In the genomic region with DNA sequence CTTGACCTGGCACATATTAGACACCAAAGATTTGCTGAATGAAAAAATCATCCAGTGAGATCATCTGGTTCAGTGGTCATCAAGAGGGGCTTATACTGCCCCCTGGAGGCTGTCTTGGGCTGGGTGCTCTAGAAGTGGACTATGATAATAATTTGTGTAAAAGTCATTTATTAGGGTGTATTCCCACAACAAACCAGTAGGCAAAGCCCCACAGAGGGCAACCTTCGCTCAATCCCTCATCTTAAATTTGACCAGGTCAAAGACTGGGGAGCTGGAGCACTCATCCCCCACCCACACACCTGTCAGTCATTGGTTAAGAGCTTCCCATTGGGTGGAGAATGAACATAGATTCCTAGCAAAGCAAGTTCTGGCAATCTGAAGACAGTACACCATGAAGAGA, we compare ENCODE assay signal across 8 cellular contexts. TPM values are rescaled to one million over a fixed set of nuclear protein-coding genes. Genes with fewer than 3 reads are reported as not detected.
DNase-seq lines count a peak whose midpoint lies in the region; TF ChIP-seq lines count a peak whose summit lies in the region.

No MANE protein-coding gene starts in this region.

- H3K4me1 Mint-ChIP-seq in activated naive CD4-positive, alpha-beta T cell treated with anti-CD3 and anti-CD28 coated beads, Interleukin-2, amount 10 ng/mL, durations not matched to agents 7 days and 5 days, result no peaks in the 10 kb centered on the region
- no peaks in the 10 kb centered on the region for H3K4me1 Mint-ChIP-seq in progenitor cell of endocrine pancreas (ENCODE audit: low read depth)

- CTCF ChIA-PET in activated naive CD4-positive, alpha-beta T cell treated with anti-CD3 and anti-CD28 coated beads, Interleukin-2, amount 10 ng/mL, durations not matched to agents 7 days and 5 days (lab: Charles Lee), result interaction anchor here (1.3 to 2.2 kb wide), 2 partner anchors 13 to 430 kb away, joined by 5 to 8 read pairs; no protein-coding TSS in a partner anchor

- H3K4me3 Mint-ChIP-seq in activated naive CD4-positive, alpha-beta T cell treated with anti-CD3 and anti-CD28 coated beads, Interleukin-2, amount 10 ng/mL, durations not matched to agents 7 days and 5 days, result no peak overlapping the region
- no peak overlapping the region for H3K4me3 Mint-ChIP-seq in progenitor cell of endocrine pancreas (ENCODE audit: low read depth)

- TF ChIP-seq CTCF in progenitor cell of endocrine pancreas (IDR thresholded peaks at IDR 0.05; ENCODE audit: unreplicated experiment), result peak; percentile 63

- no peaks in the 10 kb centered on the region for H3K36me3 Mint-ChIP-seq in activated naive CD4-positive, alpha-beta T cell treated with anti-CD3 and anti-CD28 coated beads, Interleukin-2, amount 10 ng/mL, durations not matched to agents 7 days and 5 days
- no peaks in the 10 kb centered on the region for H3K36me3 Mint-ChIP-seq in progenitor cell of endocrine pancreas (ENCODE audit: insufficient read depth)

- H3K9me3 Mint-ChIP-seq in activated naive CD4-positive, alpha-beta T cell treated with anti-CD3 and anti-CD28 coated beads, Interleukin-2, amount 10 ng/mL, durations not matched to agents 7 days and 5 days, result no peaks in the 10 kb centered on the region
- H3K9me3 Mint-ChIP-seq in progenitor cell of endocrine pancreas (ENCODE audit: low read depth), result no peaks in the 10 kb centered on the region

- H3K27ac Mint-ChIP-seq in activated naive CD4-positive, alpha-beta T cell treated with anti-CD3 and anti-CD28 coated beads, Interleukin-2, amount 10 ng/mL, durations not matched to agents 7 days and 5 days, result no peak overlapping the region
- H3K27ac Mint-ChIP-seq in progenitor cell of endocrine pancreas, result no peak overlapping the region

- H3K27me3 Mint-ChIP-seq in activated naive CD4-positive, alpha-beta T cell treated with anti-CD3 and anti-CD28 coated beads, Interleukin-2, amount 10 ng/mL, durations not matched to agents 7 days and 5 days, result peaks cover 27% of the 10 kb centered on the region
- peaks cover 12% of the 10 kb centered on the region for H3K27me3 Mint-ChIP-seq in progenitor cell of endocrine pancreas

- H3K27ac ChIP-seq in caudate nucleus (ENCODE audit: low read depth, low read length), result no peak overlapping the region

- peak; percentile 31 for DNase-seq in activated naive CD4-positive, alpha-beta T cell treated with anti-CD3 and anti-CD28 coated beads, Interleukin-2, amount 10 ng/mL, durations not matched to agents 7 days and 5 days
- DNase-seq in activated naive CD4-positive, alpha-beta T cell treated with Interleukin-2 at 50 U/mL for 16 hours, result no peak
- DNase-seq in MV-4-11 (lab: John Stamatoyannopoulos, UW) (peak; percentile 20), ecto neural progenitor cell (ENCODE audit: low spot score) (peak; percentile 76), progenitor cell of endocrine pancreas (ENCODE audit: low spot score, unreplicated experiment) (no peak), NCI-H128 (lab: John Stamatoyannopoulos, UW; ENCODE audit: unreplicated experiment) (no peak), DMS79 (lab: John Stamatoyannopoulos, UW) (no peak), caudate nucleus (lab: John Stamatoyannopoulos, UW) (no peak)

RNA-seq across cellular contexts. Expression of a gene that starts 20.0 kb away (rescaled TPM):
- total RNA-seq in progenitor cell of endocrine pancreas, result 3.6 and 3.7 TPM in 2 replicates

Comparison
In these comparisons a context has a peak if more than half of its experiments do, and no peak if none do; other contexts are left out.
1. DNase-seq: peak in activated naive CD4-positive, alpha-beta T cell treated with anti-CD3 and anti-CD28 coated beads, Interleukin-2, amount 10 ng/mL, durations not matched to agents 7 days and 5 days (single experiment), MV-4-11 (single experiment) and ecto neural progenitor cell (single experiment); none in activated naive CD4-positive, alpha-beta T cell treated with Interleukin-2 at 50 U/mL for 16 hours (single experiment), progenitor cell of endocrine pancreas (single experiment), NCI-H128 (single experiment), DMS79 (single experiment) and caudate nucleus (0 of 61).